ENCODE assay signal across 20 cellular contexts in the genomic region with DNA sequence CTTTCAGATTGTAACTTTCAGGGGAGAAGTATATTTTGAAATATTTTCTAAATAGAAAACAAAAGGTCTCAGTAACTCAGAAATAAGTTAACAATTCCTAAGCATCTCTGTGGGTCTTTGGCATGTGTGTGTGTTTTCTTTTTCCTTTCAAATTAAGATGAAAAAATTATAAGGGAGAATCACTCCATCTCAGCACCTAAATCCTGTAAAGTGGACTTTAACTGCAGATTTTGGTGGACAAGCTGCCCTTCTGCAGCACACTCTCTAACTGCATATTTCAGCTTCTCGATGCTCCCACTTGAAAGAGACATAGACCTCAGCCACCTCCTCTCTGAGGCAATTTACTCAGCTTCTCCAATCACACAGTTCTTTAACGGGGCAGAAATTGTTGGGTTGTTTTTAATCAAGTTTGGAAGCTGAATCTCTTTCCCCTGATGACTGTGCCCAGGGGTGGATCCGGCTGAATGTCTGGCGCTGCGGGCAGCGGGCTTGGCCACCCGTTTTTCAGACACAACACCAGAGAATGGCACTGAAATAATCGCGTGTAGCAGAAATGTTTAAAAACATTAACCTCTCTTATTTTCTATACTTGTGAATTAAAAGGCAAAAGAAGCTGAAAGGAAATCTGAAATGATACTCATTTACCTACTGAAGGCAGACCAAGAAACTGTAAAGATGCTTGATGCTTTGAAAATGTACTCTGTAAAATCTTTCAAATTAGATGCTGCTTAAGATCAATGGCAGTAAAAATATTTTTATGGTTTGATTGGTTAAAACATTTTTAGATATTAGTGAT. TPM values are rescaled to one million over a fixed set of nuclear protein-coding genes. Genes with fewer than 3 reads are reported as not detected.
A peak's percentile ranks its signal among the peaks of the same experiment; 100 is the strongest.
DNase-seq lines count a peak whose midpoint lies in the region; TF ChIP-seq lines count a peak whose summit lies in the region.
"Had no signal": no experiment of that assay in that cellular context is flagged by ENCODE, and none has a peak within 500 bp of the region (broad histone marks: within the 10 kb centered on the region; RNA-seq: fewer than 3 reads in every experiment).

No MANE protein-coding gene starts in this region.

- H3K4me2 ChIP-seq in neural progenitor cell, result no peak overlapping the region

- H3K27ac ChIP-seq in neural progenitor cell, result no peak overlapping the region
- H3K27ac ChIP-seq in RWPE1, result no peak overlapping the region
- H3K27ac ChIP-seq: heart right ventricle, right atrium auricular region had no signal

- peaks cover 95% of the 10 kb centered on the region for H3F3A ChIP-seq in neural progenitor cell (ENCODE audit: low read depth)

- H3K27me3 Mint-ChIP-seq in IgD-negative memory B cell (peaks cover 80% of the 10 kb centered on the region), brain (peaks cover 93% of the 10 kb centered on the region), neural progenitor cell (ENCODE audit: insufficient read depth, low read depth) (peaks cover 32% of the 10 kb centered on the region)

- H3K9me3 Mint-ChIP-seq in IgD-negative memory B cell (peaks cover 2 to 29% (median 7%) of the 10 kb centered on the region in 3 donors), brain (peaks cover 0 to 4% (median 3%) of the 10 kb centered on the region in 5 experiments), neural progenitor cell (peaks cover 4% of the 10 kb centered on the region)
- H3K9me3 Mint-ChIP-seq: activated T-helper 2 cell treated with anti-CD3 and anti-CD28 coated beads, Interferon-gamma antibody, Interleukin-2, Interleukin-4, amounts not matched to agents 10 μg/mL and 5 μg/mL and 100 μg/mL, durations not matched to agents 14 hours and 24 hours and 36 hours had no signal

- CTCF ChIA-PET in RWPE1 (lab: Yijun Ruan, JAX), result no interaction called here

- H3K4me1 Mint-ChIP-seq in IgD-negative memory B cell, result peaks cover 4 to 13% (median 8%) of the 10 kb centered on the region in 3 donors
- H3K4me1 Mint-ChIP-seq in brain, result peaks cover 52% of the 10 kb centered on the region
- peaks cover 78% of the 10 kb centered on the region for H3K4me1 Mint-ChIP-seq in neural progenitor cell

- H3K4me1 ChIP-seq in neural progenitor cell, result peaks cover 63% of the 10 kb centered on the region

- peak; percentile 10 for DNase-seq in GM10266 (ENCODE audit: extremely low spot score)
- peak; percentile 17 for DNase-seq in neural progenitor cell (ENCODE audit: low spot score)
- no peak for DNase-seq in NCI-H1105 treated with DMSO at 0.1 percent for 48 hours (lab: John Stamatoyannopoulos, UW)
- no peak for DNase-seq in RWPE1 (ENCODE audit: low spot score)
- DNase-seq in NCI-H1436 (lab: John Stamatoyannopoulos, UW), result no peak
- DNase-seq: activated CD4-positive, alpha-beta T cell treated with anti-CD3 and anti-CD28 coated beads, Interleukin-2, amount 10 ng/mL, durations not matched to agents 7 days and 5 days; dermis blood vessel endothelial cell; heart right ventricle; IMR-90; MM.1S; NCI-H187; NCI-H446 treated with DMSO at 0.1 percent for 48 hours; stimulated activated CD8-positive, alpha-beta memory T cell treated with anti-CD3 and anti-CD28 coated beads, Interleukin-4, amount 100 ng/mL, for 48 hours; T-helper 1 cell had no signal

- H3K27ac Mint-ChIP-seq in IgD-negative memory B cell (peak overlapping the region in 2 of 3 donors; percentile 36 to 99), brain (peak overlapping the region; percentile 1 to 98 (median 66)), neural progenitor cell (no peak overlapping the region)
- H3K27ac Mint-ChIP-seq: activated CD4-positive, alpha-beta T cell treated with anti-CD3 and anti-CD28 coated beads, Interleukin-2, amount 10 ng/mL, durations not matched to agents 7 days and 5 days; activated T-helper 2 cell treated with anti-CD3 and anti-CD28 coated beads, Interferon-gamma antibody, Interleukin-2, Interleukin-4, amounts not matched to agents 10 μg/mL and 5 μg/mL and 100 μg/mL, durations not matched to agents 14 hours and 24 hours and 36 hours had no signal

- H3K36me3 Mint-ChIP-seq in IgD-negative memory B cell (peaks cover 3% of the 10 kb centered on the region), brain (peaks cover 3% of the 10 kb centered on the region), neural progenitor cell (peaks cover 3% of the 10 kb centered on the region)

- peaks cover 15% of the 10 kb centered on the region for H3K79me2 ChIP-seq in neural progenitor cell (ENCODE audit: low read depth)

- no peaks in the 10 kb centered on the region for H3K9me3 ChIP-seq in neural progenitor cell (ENCODE audit: low read depth)
- H3K9me3 ChIP-seq: heart right ventricle had no signal

- peak overlapping the region in 1 of 4 donors; percentile 84 for H3K4me3 Mint-ChIP-seq in IgD-negative memory B cell
- H3K4me3 Mint-ChIP-seq in brain, result peak overlapping the region; percentile 2 to 78 (median 63)
- H3K4me3 Mint-ChIP-seq in neural progenitor cell, result peak overlapping the region; percentile 66
- H3K4me3 Mint-ChIP-seq: activated CD4-positive, alpha-beta T cell treated with anti-CD3 and anti-CD28 coated beads, Interleukin-2, amount 10 ng/mL, durations not matched to agents 7 days and 5 days had no signal

- H3K36me3 ChIP-seq in neural progenitor cell, result no peaks in the 10 kb centered on the region
- H3K36me3 ChIP-seq: heart right ventricle, right atrium auricular region had no signal

- POLR2A ChIA-PET in RWPE1 (lab: Yijun Ruan, JAX; ENCODE audit: low non-redundant PET), result no interaction called here

- no peak overlapping the region for H2AFZ ChIP-seq in neural progenitor cell (replicated peaks)

- peaks cover 68% of the 10 kb centered on the region for H4K20me1 ChIP-seq in neural progenitor cell (ENCODE audit: low read depth)

- H3K4me3 ChIP-seq in neural progenitor cell, result no peak overlapping the region
- H3K4me3 ChIP-seq: heart right ventricle, right atrium auricular region had no signal

- H3K9ac ChIP-seq in neural progenitor cell, result no peak overlapping the region

- H3K27me3 ChIP-seq in neural progenitor cell, result peaks cover 96% of the 10 kb centered on the region

- TF ChIP-seq CTCF in GM10266 (IDR thresholded peaks at IDR 0.05; ENCODE audit: control insufficient read depth, insufficient read depth, low read depth, missing control alignments) (no peak), brain (conservative IDR thresholded peaks at IDR 0.05) (no peak), neural progenitor cell (IDR thresholded peaks at IDR 0.05) (no peak), RWPE1 (conservative IDR thresholded peaks at IDR 0.05; ENCODE audit: low read depth) (no peak)

RNA-seq across cellular contexts. Expression of a gene that starts 12.3 kb away (rescaled TPM):
- polyA plus RNA-seq in IgD-negative memory B cell (not detected), brain (ENCODE audit: insufficient read depth, low read depth, low replicate concordance) (300 TPM)
- total RNA-seq in neural progenitor cell (ENCODE audit: low replicate concordance), result 52.4 and 87.3 TPM in 2 replicates
- total RNA-seq: activated CD4-positive, alpha-beta T cell treated with anti-CD3 and anti-CD28 coated beads, Interleukin-2, amount 10 ng/mL, durations not matched to agents 7 days and 5 days; activated T-helper 2 cell treated with anti-CD3 and anti-CD28 coated beads, Interferon-gamma antibody, Interleukin-2, Interleukin-4, amounts not matched to agents 10 μg/mL and 5 μg/mL and 100 μg/mL, durations not matched to agents 14 hours and 24 hours and 36 hours; dermis blood vessel endothelial cell; heart right ventricle; IMR-90; liver; ureter had no signal
- polyA plus RNA-seq: heart right ventricle, IMR-90, liver had no signal

RNA-seq across cellular contexts. Expression of a gene that starts 22.3 kb away (rescaled TPM):
- not detected for polyA plus RNA-seq in IgD-negative memory B cell
- polyA plus RNA-seq in brain (ENCODE audit: insufficient read depth, low read depth, low replicate concordance), result 49.1 TPM
- 29.0 and 35.7 TPM in 2 replicates for total RNA-seq in neural progenitor cell (ENCODE audit: low replicate concordance)
- total RNA-seq: activated CD4-positive, alpha-beta T cell treated with anti-CD3 and anti-CD28 coated beads, Interleukin-2, amount 10 ng/mL, durations not matched to agents 7 days and 5 days; activated T-helper 2 cell treated with anti-CD3 and anti-CD28 coated beads, Interferon-gamma antibody, Interleukin-2, Interleukin-4, amounts not matched to agents 10 μg/mL and 5 μg/mL and 100 μg/mL, durations not matched to agents 14 hours and 24 hours and 36 hours; heart right ventricle; IMR-90; liver; right atrium auricular region; ureter had no signal
- polyA plus RNA-seq: heart right ventricle, IMR-90, liver had no signal

Comparison
In these comparisons a context has a peak if more than half of its experiments do, and no peak if none do; other contexts are left out.
1. DNase-seq: peak in GM10266 (single experiment) and neural progenitor cell (single experiment); none in NCI-H1105 treated with DMSO at 0.1 percent for 48 hours (single experiment), RWPE1 (single experiment) and NCI-H1436 (single experiment).
2. RNA of a gene that starts 12.3 kb away (polyA plus RNA-seq): 300 TPM in brain (single experiment); not detected in IgD-negative memory B cell (single experiment); every median in the first group is over 100 times any median in the second.
3. RNA of a gene that starts 22.3 kb away (polyA plus RNA-seq): 49.1 TPM in brain (single experiment); not detected in IgD-negative memory B cell (single experiment); every median in the first group is over 10 times any median in the second.